ENCODE assay signal across 7 cellular contexts in genomic region chr10:75400163-75400768, GRCh38. TPM values are rescaled to one million over a fixed set of nuclear protein-coding genes. Genes with fewer than 3 reads are reported as not detected.
A peak's percentile ranks its signal among the peaks of the same experiment; 100 is the strongest.
DNase-seq lines count a peak whose midpoint lies in the region; ATAC-seq and TF ChIP-seq lines count a peak whose summit lies in the region.

No MANE protein-coding gene starts in this region.

- peak overlapping the region; percentile 95 for H3K4me3 ChIP-seq in NB4 (ENCODE audit: low read depth, low read length)
- peak overlapping the region; percentile 74 for H3K4me3 ChIP-seq in effector memory CD4-positive, alpha-beta T cell (ENCODE audit: insufficient read depth, low read depth, low read length, poor library complexity, severe bottlenecking)

- no peak overlapping the region for H3K27ac Mint-ChIP-seq in naive thymus-derived CD8-positive, alpha-beta T cell

- ATAC-seq in naive thymus-derived CD8-positive, alpha-beta T cell: peak in 1 of 2 donors; percentile 5
- no peak for ATAC-seq in esophagus mucosa

- no peaks in the 10 kb centered on the region for H3K9me3 ChIP-seq in effector memory CD4-positive, alpha-beta T cell (ENCODE audit: control insufficient read depth, low read length)

- H3K9me3 Mint-ChIP-seq in naive thymus-derived CD8-positive, alpha-beta T cell: peaks cover 0 to 5% (median 0%) of the 10 kb centered on the region in 9 donors

- H3K27ac ChIP-seq in effector memory CD4-positive, alpha-beta T cell (ENCODE audit: insufficient read depth, low read length, poor library complexity, severe bottlenecking): no peak overlapping the region

- H3K36me3 ChIP-seq in effector memory CD4-positive, alpha-beta T cell (ENCODE audit: control insufficient read depth, insufficient read depth, low read length): no peaks in the 10 kb centered on the region

- peaks cover 19 to 71% (median 39%) of the 10 kb centered on the region in 5 donors for H3K27me3 Mint-ChIP-seq in naive thymus-derived CD8-positive, alpha-beta T cell

- H3K4me3 Mint-ChIP-seq in naive thymus-derived CD8-positive, alpha-beta T cell: peak overlapping the region; percentile 70 to 89 (median 81)

- no peak for TF ChIP-seq CTCF in NB4 (IDR thresholded peaks at IDR 0.05; ENCODE audit: low read depth, low read length)

- H3K27me3 ChIP-seq in effector memory CD4-positive, alpha-beta T cell (replicated peaks; ENCODE audit: control insufficient read depth, insufficient read depth, low read length, poor library complexity, severe bottlenecking): peaks cover 67% of the 10 kb centered on the region

- peaks cover 10 to 35% (median 33%) of the 10 kb centered on the region in 4 donors for H3K4me1 Mint-ChIP-seq in naive thymus-derived CD8-positive, alpha-beta T cell

- peaks cover 0 to 5% (median 1%) of the 10 kb centered on the region in 3 donors for H3K36me3 Mint-ChIP-seq in naive thymus-derived CD8-positive, alpha-beta T cell

- TF ChIP-seq POLR2A in NB4 (IDR thresholded peaks at IDR 0.05; ENCODE audit: extremely low read depth, insufficient read length): no peak

- DNase-seq in GM03348 (ENCODE audit: low spot score) (peak; percentile 64), NB4 (ENCODE audit: low read depth) (no peak), activated gamma-delta T cell treated with Interleukin-2 at 50 U/mL for 16 hours (no peak), AG08395 (ENCODE audit: low spot score) (no peak)
- no peak for DNase-seq in effector memory CD4-positive, alpha-beta T cell
- no peak for DNase-seq in naive thymus-derived CD8-positive, alpha-beta T cell

- POLR2A ChIA-PET in naive thymus-derived CD8-positive, alpha-beta T cell (lab: Charles Lee): no interaction called here

- peaks cover 32% of the 10 kb centered on the region for H3K4me1 ChIP-seq in effector memory CD4-positive, alpha-beta T cell (ENCODE audit: control insufficient read depth, insufficient read depth, low read length, poor library complexity, severe bottlenecking)

RNA-seq across cellular contexts. Expression of gene ZNF503, which starts 1.3 kb away (rescaled TPM):
- total RNA-seq in naive thymus-derived CD8-positive, alpha-beta T cell: under 1 TPM; 0.11 to 0.13 TPM
- not detected for polyA plus RNA-seq in naive thymus-derived CD8-positive, alpha-beta T cell
- total RNA-seq in esophagus mucosa: 18.8 TPM

RNA-seq across cellular contexts. Expression of gene LRMDA, which starts 31.2 kb away (rescaled TPM):
- not detected for total RNA-seq in naive thymus-derived CD8-positive, alpha-beta T cell
- polyA plus RNA-seq in naive thymus-derived CD8-positive, alpha-beta T cell: not detected
- 1.8 TPM for total RNA-seq in esophagus mucosa

Comparison
In these comparisons a context has a peak if more than half of its experiments do, and no peak if none do; other contexts are left out.
1. RNA of gene ZNF503, which starts 1.3 kb away (total RNA-seq): 18.8 TPM in esophagus mucosa (single experiment); 0.11 to 0.13 TPM in naive thymus-derived CD8-positive, alpha-beta T cell; every median in the first group is over 10 times any median in the second.